Comparison of ENCODE assay signal across 21 cellular contexts in genomic region chr4:186016796-186017195, GRCh38. TPM values are rescaled to one million over a fixed set of nuclear protein-coding genes. Genes with fewer than 3 reads are reported as not detected.
DNase-seq lines count a peak whose midpoint lies in the region; ATAC-seq and TF ChIP-seq lines count a peak whose summit lies in the region.
"Had no signal": no experiment of that assay in that cellular context is flagged by ENCODE, and none has a peak within 500 bp of the region (broad histone marks: within the 10 kb centered on the region; RNA-seq: fewer than 3 reads in every experiment).

No MANE protein-coding gene starts in this region.

- H3K36me3 ChIP-seq in left ventricle myocardium inferior (no peaks in the 10 kb centered on the region), right atrium auricular region (no peaks in the 10 kb centered on the region)
- H3K36me3 ChIP-seq: BLaER1 treated with 17β-estradiol and CSF1 and Interleukin-3, amounts not matched to agents 10 nM and 100 nM had no signal

- H3K4me1 Mint-ChIP-seq in osteocyte (ENCODE audit: unreplicated experiment): peaks cover 27% of the 10 kb centered on the region
- H3K4me1 Mint-ChIP-seq: B cell; CD8-positive, alpha-beta memory T cell had no signal

- no peaks in the 10 kb centered on the region for H3K27me3 Mint-ChIP-seq in osteocyte (ENCODE audit: unreplicated experiment)

- ATAC-seq in HG03097 (IDR thresholded peaks at IDR 0.05; ENCODE audit: low FRiP score, unreplicated experiment): no peak
- no peak for ATAC-seq in GM21619 (IDR thresholded peaks at IDR 0.05; ENCODE audit: unreplicated experiment)
- no peak for ATAC-seq in GM21390 (IDR thresholded peaks at IDR 0.05; ENCODE audit: unreplicated experiment)
- ATAC-seq: GM12878, HCT116, K562 had no signal

- TF ChIP-seq CTCF in left ventricle myocardium inferior (IDR thresholded peaks at IDR 0.05; ENCODE audit: borderline replicate concordance) (no peak), right atrium auricular region (IDR thresholded peaks at IDR 0.05) (no peak), osteocyte (IDR thresholded peaks at IDR 0.05) (no peak)

- no peak overlapping the region for H3K4me3 Mint-ChIP-seq in osteocyte (ENCODE audit: unreplicated experiment)
- H3K4me3 Mint-ChIP-seq: B cell; CD8-positive, alpha-beta memory T cell; HFFc6 had no signal

- DNase-seq in left ventricle myocardium inferior (no peak), right atrium auricular region (ENCODE audit: low spot score) (no peak), RPMI7951 (ENCODE audit: low read depth) (peak; percentile 6), osteocyte (ENCODE audit: extremely low spot score, unreplicated experiment) (peak; percentile 3)
- DNase-seq: CD8-positive, alpha-beta memory T cell; COR-L47; DMS 273 treated with DMSO at 0.1 percent for 48 hours; DMS53; DND-41; EL; GM23248; HFFc6; IMR-90 had no signal

- peaks cover 8% of the 10 kb centered on the region for H3K9me3 ChIP-seq in left ventricle myocardium inferior (replicated peaks)
- H3K9me3 ChIP-seq in right atrium auricular region: no peaks in the 10 kb centered on the region

- H3K27me3 ChIP-seq in left ventricle myocardium inferior (ENCODE audit: low read depth) (no peaks in the 10 kb centered on the region), right atrium auricular region (no peaks in the 10 kb centered on the region)
- H3K27me3 ChIP-seq: BLaER1 treated with 17β-estradiol and CSF1 and Interleukin-3, amounts not matched to agents 10 nM and 100 nM had no signal

- H3K4me3 ChIP-seq in left ventricle myocardium inferior (no peak overlapping the region), right atrium auricular region (no peak overlapping the region)
- H3K4me3 ChIP-seq: BLaER1 treated with 17β-estradiol and CSF1 and Interleukin-3, amounts not matched to agents 10 nM and 100 nM; GM12878; GM23248; K562 had no signal

- no peak overlapping the region for H3K27ac Mint-ChIP-seq in osteocyte (ENCODE audit: unreplicated experiment)
- H3K27ac Mint-ChIP-seq: B cell, HFFc6 had no signal

- H3K4me1 ChIP-seq in left ventricle myocardium inferior (peaks cover 39% of the 10 kb centered on the region), right atrium auricular region (peaks cover 0 to 24% of the 10 kb centered on the region in 2 donors)

- peak overlapping the region; percentile 85 for H3K27ac ChIP-seq in left ventricle myocardium inferior (replicated peaks)
- H3K27ac ChIP-seq in right atrium auricular region: peak overlapping the region in 1 of 2 donors; percentile 83
- H3K27ac ChIP-seq: BLaER1 treated with 17β-estradiol and CSF1 and Interleukin-3, amounts not matched to agents 10 nM and 100 nM; GM23248 had no signal

- intact Hi-C loops in left ventricle myocardium inferior (cut with micrococcal nuclease): no loop called here

- H3K9me3 Mint-ChIP-seq in osteocyte (ENCODE audit: unreplicated experiment): peaks cover 8% of the 10 kb centered on the region
- H3K9me3 Mint-ChIP-seq: CD8-positive, alpha-beta memory T cell; HFFc6 had no signal

- H3K36me3 Mint-ChIP-seq in osteocyte (ENCODE audit: unreplicated experiment): peaks cover 5% of the 10 kb centered on the region
- H3K36me3 Mint-ChIP-seq: CD8-positive, alpha-beta memory T cell had no signal

RNA-seq across cellular contexts. Expression of gene TLR3, which starts 52.2 kb away (rescaled TPM):
- total RNA-seq in left ventricle myocardium inferior: 4.9 TPM
- total RNA-seq in right atrium auricular region: 1 to 10 TPM; 3.0 to 3.5 TPM
- total RNA-seq in RPMI7951 (2014; rRNA removed; shearing (Covaris generic)): 4.9 and 7.0 TPM in 2 replicates
- total RNA-seq in osteocyte: 7.5 and 8.2 TPM in 2 replicates
- total RNA-seq: B cell, K562 had no signal

Comparison
In these comparisons a context has a peak if more than half of its experiments do, and no peak if none do; other contexts are left out.
1. DNase-seq: peak in RPMI7951 (single experiment) and osteocyte (single experiment); none in left ventricle myocardium inferior (single experiment) and right atrium auricular region (single experiment).